ENCODE assay signal across 24 cellular contexts in genomic region chr12:15729097-15729496, GRCh38.
DNase-seq lines count a peak whose midpoint lies in the region; ATAC-seq, FAIRE-seq and TF ChIP-seq lines count a peak whose summit lies in the region.
"Had no signal": no experiment of that assay in that cellular context is flagged by ENCODE, and none has a peak within 500 bp of the region (broad histone marks: within the 10 kb centered on the region; RNA-seq: fewer than 3 reads in every experiment).

No MANE protein-coding gene starts in this region.

- no peaks in the 10 kb centered on the region for H3K36me3 ChIP-seq in HepG2 (replicated peaks in 1 of 2; ENCODE audit: control insufficient read depth in 1 of 2, insufficient read depth in 2 of 2, low read length in 2 of 2)
- no peaks in the 10 kb centered on the region for H3K36me3 ChIP-seq in right lobe of liver
- H3K36me3 ChIP-seq in mesenchymal stem cell (ENCODE audit: control insufficient read depth in 1 of 2, insufficient read depth in 2 of 2, low read depth in 1 of 2, low read length in 2 of 2), result peaks cover 0 to 3% of the 10 kb centered on the region in 2 experiments
- H3K36me3 ChIP-seq in uterus, result no peaks in the 10 kb centered on the region
- H3K36me3 ChIP-seq: HAP-1 had no signal

- no peak overlapping the region for H2AK5ac ChIP-seq in mesenchymal stem cell (ENCODE audit: low read length, severe bottlenecking)

- peaks cover 22% of the 10 kb centered on the region for H3K79me2 ChIP-seq in HepG2 (ENCODE audit: insufficient read depth, low read length)

- no peak overlapping the region for H3K9ac ChIP-seq in HepG2 (ENCODE audit: insufficient read depth, low read depth, low read length)
- H3K9ac ChIP-seq in mesenchymal stem cell (ENCODE audit: low read length), result peak overlapping the region; percentile 84

- FAIRE-seq in HepG2 (lab: Jason Lieb, UNC), result no peak
- FAIRE-seq: GM18507, K562 had no signal

- H3K4ac ChIP-seq in mesenchymal stem cell (ENCODE audit: low read depth in 1 of 2, low read length in 2 of 2), result no peak overlapping the region

- no peak for ATAC-seq in HepG2
- no peak for ATAC-seq in right lobe of liver
- ATAC-seq in HG02759 (IDR thresholded peaks at IDR 0.05; ENCODE audit: unreplicated experiment), result no peak
- ATAC-seq: K562, Panc1 had no signal

- CTCF ChIA-PET in HepG2 (lab: Yijun Ruan, JAX; ENCODE audit: low intra/inter-chr PET ratio, low total read pairs), result no interaction called here

- peaks cover 2% of the 10 kb centered on the region for H3K79me1 ChIP-seq in mesenchymal stem cell (replicated peaks; ENCODE audit: low read length, poor library complexity, severe bottlenecking)

- BruUV-seq in HepG2 (replicated peaks; lab: Mats Ljungman, UMichigan), result no TSS peak

- H4K20me1 ChIP-seq in HepG2 (ENCODE audit: insufficient read depth, low read length), result no peaks in the 10 kb centered on the region

- H2BK15ac ChIP-seq in mesenchymal stem cell (ENCODE audit: low read depth, poor library complexity, severe bottlenecking), result no peak overlapping the region

- H3K27ac ChIP-seq in HepG2 (ENCODE audit: extremely low read length, insufficient read depth, low read length) (no peak overlapping the region), right lobe of liver (no peak overlapping the region), VCaP (0 out of 2 replicates have a peak overlapping the region, but pooled peaks have one; percentile 1), mesenchymal stem cell (ENCODE audit: low read length, poor library complexity, severe bottlenecking) (no peak overlapping the region), uterus (peak overlapping the region; percentile 28 to 76)
- H3K27ac ChIP-seq: C4-2B had no signal

- no peak overlapping the region for H3K23ac ChIP-seq in mesenchymal stem cell (ENCODE audit: low read length in 2 of 2)

- H2BK120ac ChIP-seq in mesenchymal stem cell (ENCODE audit: low read depth, low read length), result no peak overlapping the region

- TF ChIP-seq EP300 in HepG2 (IDR thresholded peaks at IDR 0.05; ENCODE audit: low read depth in 2 of 2, low read length in 2 of 2) (no peak), HepG2 (CRISPR knock-in tag; IDR thresholded peaks at IDR 0.05; ENCODE audit: borderline replicate concordance) (no peak)

- H2BK5ac ChIP-seq in mesenchymal stem cell (ENCODE audit: low read depth, low read length, poor library complexity, severe bottlenecking), result no peak overlapping the region

- no peak overlapping the region for H4K91ac ChIP-seq in mesenchymal stem cell (ENCODE audit: low read length)

- over 99% methylated on average over 4 of the region's 4 CpGs for WGBS in HepG2 (ENCODE audit: low lambda C conversion rate)
- WGBS in right lobe of liver (ENCODE audit: insufficient coverage, low coverage, low lambda C conversion rate, missing lambda C conversion rate), result 85% methylated on average over 4 of the region's 4 CpGs
- 100% methylated on average over 2 of the region's 4 CpGs for WGBS in mesenchymal stem cell

- in situ Hi-C loops in HepG2 (cut with HindIII; ENCODE audit: extremely low pct_ligation_motif_present, low pct_unique_long_range_greater_than_20kb), result no loop called here

- TF ChIP-seq CTCF in HepG2 (CRISPR knock-in tag; IDR thresholded peaks at IDR 0.05) (no peak), right lobe of liver (IDR thresholded peaks at IDR 0.05) (no peak), VCaP (conservative IDR thresholded peaks at IDR 0.05) (no peak), uterus (IDR thresholded peaks at IDR 0.05) (no peak)

- H2AFZ ChIP-seq in HepG2 (ENCODE audit: low read length), result no peak overlapping the region
- H2AFZ ChIP-seq in mesenchymal stem cell (ENCODE audit: low read depth, low read length), result no peak overlapping the region

- no peak overlapping the region for H2BK12ac ChIP-seq in mesenchymal stem cell (ENCODE audit: low read length in 2 of 2)

- DNase-seq in HepG2 (ENCODE audit: low spot score), result no peak
- no peak for DNase-seq in right lobe of liver
- no peak for DNase-seq in mesenchymal stem cell
- DNase-seq in uterus, result no peak
- no peak for DNase-seq in NCI-H2196 (lab: John Stamatoyannopoulos, UW; ENCODE audit: unreplicated experiment)
- DNase-seq in RKO (ENCODE audit: low spot score), result no peak
- DNase-seq: 8988T; CD8-positive, alpha-beta memory T cell; GDM1; MM.1S; NCI-H1092; NCI-H1436; NCI-H2029; NCI-H345; NCI-H524; NCI-H774; NK-92 treated with Interleukin-12 subunit alpha and Interleukin-12 subunit beta, amount 100 ng/mL, for 24 hours had no signal

- H3K9me3 ChIP-seq in HepG2 (ENCODE audit: low read length), result no peaks in the 10 kb centered on the region
- H3K9me3 ChIP-seq in right lobe of liver, result no peaks in the 10 kb centered on the region
- H3K9me3 ChIP-seq in mesenchymal stem cell (ENCODE audit: control insufficient read depth, low read length), result no peaks in the 10 kb centered on the region
- H3K9me3 ChIP-seq in uterus, result no peaks in the 10 kb centered on the region
- H3K9me3 ChIP-seq: HAP-1 had no signal

- H3K27me3 ChIP-seq in HepG2 (ENCODE audit: control insufficient read depth in 1 of 2, insufficient read depth in 2 of 2, low read length in 2 of 2) (no peaks in the 10 kb centered on the region), right lobe of liver (no peaks in the 10 kb centered on the region), mesenchymal stem cell (ENCODE audit: control insufficient read depth in 1 of 2, insufficient read depth in 1 of 2, low read length in 2 of 2) (no peaks in the 10 kb centered on the region), uterus (no peaks in the 10 kb centered on the region)

- H3K4me1 ChIP-seq in HepG2 (ENCODE audit: insufficient read depth, low read length) (peaks cover 50% of the 10 kb centered on the region), right lobe of liver (no peaks in the 10 kb centered on the region), mesenchymal stem cell (ENCODE audit: control insufficient read depth, insufficient read depth, low read depth, low read length) (peaks cover 5% of the 10 kb centered on the region), uterus (peaks cover 4 to 18% of the 10 kb centered on the region in 2 donors)
- H3K4me1 ChIP-seq: HAP-1 had no signal

- no peak for TF ChIP-seq RAD21 in HepG2 (CRISPR knock-in tag; IDR thresholded peaks at IDR 0.05)

- no peak overlapping the region for H3K18ac ChIP-seq in mesenchymal stem cell (ENCODE audit: low read depth in 1 of 2, low read length in 2 of 2)

- no peak overlapping the region for H4K8ac ChIP-seq in mesenchymal stem cell (ENCODE audit: low read length)

- H3K4me2 ChIP-seq in HepG2 (ENCODE audit: low read depth, low read length), result no peak overlapping the region
- no peak overlapping the region for H3K4me2 ChIP-seq in mesenchymal stem cell (ENCODE audit: low read length, poor library complexity, severe bottlenecking)

- H3K14ac ChIP-seq in mesenchymal stem cell (ENCODE audit: low read length in 2 of 2), result no peak overlapping the region

- H3K4me3 ChIP-seq in HepG2 (replicated peaks in 1 of 3; ENCODE audit: insufficient read depth in 1 of 3, low read depth in 2 of 3, low read length in 3 of 3) (no peak overlapping the region), right lobe of liver (no peak overlapping the region), mesenchymal stem cell (ENCODE audit: insufficient read depth in 1 of 2, low read depth in 1 of 2, low read length in 2 of 2) (no peak overlapping the region), uterus (no peak overlapping the region)
- H3K4me3 ChIP-seq: HAP-1, K562 had no signal

- intact Hi-C loops in HepG2 (cut with micrococcal nuclease; ENCODE audit: unreplicated experiment) (no loop called here), right lobe of liver (cut with DNase I) (no loop called here), uterus (cut with DNase I; ENCODE audit: low total_unique reads) (no loop called here)

- TF ChIP-seq POLR2A in HepG2 (IDR thresholded peaks at IDR 0.05; ENCODE audit: insufficient read depth in 1 of 2, low read depth in 2 of 2, low read length in 2 of 2) (no peak), right lobe of liver (IDR thresholded peaks at IDR 0.05) (no peak), uterus (IDR thresholded peaks at IDR 0.05) (no peak)

- POLR2A ChIA-PET in HepG2 (lab: Yijun Ruan, JAX), result no interaction called here

TF ChIP-seq in HepG2, 621 proteins besides CTCF, POLR2A, EP300 and RAD21:
- peak; percentile 89 for TF ChIP-seq ZNF317 (CRISPR knock-in tag; IDR thresholded peaks at IDR 0.05)
- TF ChIP-seq ZNF563 (CRISPR knock-in tag; IDR thresholded peaks at IDR 0.05), result no peak
- no peak for TF ChIP-seq PLRG1 (conservative IDR thresholded peaks at IDR 0.05)
- TF ChIP-seq YEATS2 (CRISPR knock-in tag; IDR thresholded peaks at IDR 0.05; ENCODE audit: borderline replicate concordance), result no peak
- no peak for TF ChIP-seq PHB2 (IDR thresholded peaks at IDR 0.05; ENCODE audit: partially characterized antibody)
TF ChIP-seq in HepG2: peak in this region for 1.

Comparison
In these comparisons a context has a peak if more than half of its experiments do, and no peak if none do; other contexts are left out.
1. H3K27ac ChIP-seq: peak in VCaP (single experiment) and uterus (2 of 2); none in HepG2 (single experiment), right lobe of liver (0 of 3) and mesenchymal stem cell (single experiment).